Comparison of ENCODE assay signal across 1 cellular context in genomic region chr3:154334973-154335420, GRCh38.
TF ChIP-seq lines count a peak whose summit lies in the region.

No MANE protein-coding gene starts in this region.

TF ChIP-seq in GM23338, 12 proteins besides CTCF, POLR2A, EP300 and RAD21 (continued from another document):
- TF ChIP-seq, protein P1, sequence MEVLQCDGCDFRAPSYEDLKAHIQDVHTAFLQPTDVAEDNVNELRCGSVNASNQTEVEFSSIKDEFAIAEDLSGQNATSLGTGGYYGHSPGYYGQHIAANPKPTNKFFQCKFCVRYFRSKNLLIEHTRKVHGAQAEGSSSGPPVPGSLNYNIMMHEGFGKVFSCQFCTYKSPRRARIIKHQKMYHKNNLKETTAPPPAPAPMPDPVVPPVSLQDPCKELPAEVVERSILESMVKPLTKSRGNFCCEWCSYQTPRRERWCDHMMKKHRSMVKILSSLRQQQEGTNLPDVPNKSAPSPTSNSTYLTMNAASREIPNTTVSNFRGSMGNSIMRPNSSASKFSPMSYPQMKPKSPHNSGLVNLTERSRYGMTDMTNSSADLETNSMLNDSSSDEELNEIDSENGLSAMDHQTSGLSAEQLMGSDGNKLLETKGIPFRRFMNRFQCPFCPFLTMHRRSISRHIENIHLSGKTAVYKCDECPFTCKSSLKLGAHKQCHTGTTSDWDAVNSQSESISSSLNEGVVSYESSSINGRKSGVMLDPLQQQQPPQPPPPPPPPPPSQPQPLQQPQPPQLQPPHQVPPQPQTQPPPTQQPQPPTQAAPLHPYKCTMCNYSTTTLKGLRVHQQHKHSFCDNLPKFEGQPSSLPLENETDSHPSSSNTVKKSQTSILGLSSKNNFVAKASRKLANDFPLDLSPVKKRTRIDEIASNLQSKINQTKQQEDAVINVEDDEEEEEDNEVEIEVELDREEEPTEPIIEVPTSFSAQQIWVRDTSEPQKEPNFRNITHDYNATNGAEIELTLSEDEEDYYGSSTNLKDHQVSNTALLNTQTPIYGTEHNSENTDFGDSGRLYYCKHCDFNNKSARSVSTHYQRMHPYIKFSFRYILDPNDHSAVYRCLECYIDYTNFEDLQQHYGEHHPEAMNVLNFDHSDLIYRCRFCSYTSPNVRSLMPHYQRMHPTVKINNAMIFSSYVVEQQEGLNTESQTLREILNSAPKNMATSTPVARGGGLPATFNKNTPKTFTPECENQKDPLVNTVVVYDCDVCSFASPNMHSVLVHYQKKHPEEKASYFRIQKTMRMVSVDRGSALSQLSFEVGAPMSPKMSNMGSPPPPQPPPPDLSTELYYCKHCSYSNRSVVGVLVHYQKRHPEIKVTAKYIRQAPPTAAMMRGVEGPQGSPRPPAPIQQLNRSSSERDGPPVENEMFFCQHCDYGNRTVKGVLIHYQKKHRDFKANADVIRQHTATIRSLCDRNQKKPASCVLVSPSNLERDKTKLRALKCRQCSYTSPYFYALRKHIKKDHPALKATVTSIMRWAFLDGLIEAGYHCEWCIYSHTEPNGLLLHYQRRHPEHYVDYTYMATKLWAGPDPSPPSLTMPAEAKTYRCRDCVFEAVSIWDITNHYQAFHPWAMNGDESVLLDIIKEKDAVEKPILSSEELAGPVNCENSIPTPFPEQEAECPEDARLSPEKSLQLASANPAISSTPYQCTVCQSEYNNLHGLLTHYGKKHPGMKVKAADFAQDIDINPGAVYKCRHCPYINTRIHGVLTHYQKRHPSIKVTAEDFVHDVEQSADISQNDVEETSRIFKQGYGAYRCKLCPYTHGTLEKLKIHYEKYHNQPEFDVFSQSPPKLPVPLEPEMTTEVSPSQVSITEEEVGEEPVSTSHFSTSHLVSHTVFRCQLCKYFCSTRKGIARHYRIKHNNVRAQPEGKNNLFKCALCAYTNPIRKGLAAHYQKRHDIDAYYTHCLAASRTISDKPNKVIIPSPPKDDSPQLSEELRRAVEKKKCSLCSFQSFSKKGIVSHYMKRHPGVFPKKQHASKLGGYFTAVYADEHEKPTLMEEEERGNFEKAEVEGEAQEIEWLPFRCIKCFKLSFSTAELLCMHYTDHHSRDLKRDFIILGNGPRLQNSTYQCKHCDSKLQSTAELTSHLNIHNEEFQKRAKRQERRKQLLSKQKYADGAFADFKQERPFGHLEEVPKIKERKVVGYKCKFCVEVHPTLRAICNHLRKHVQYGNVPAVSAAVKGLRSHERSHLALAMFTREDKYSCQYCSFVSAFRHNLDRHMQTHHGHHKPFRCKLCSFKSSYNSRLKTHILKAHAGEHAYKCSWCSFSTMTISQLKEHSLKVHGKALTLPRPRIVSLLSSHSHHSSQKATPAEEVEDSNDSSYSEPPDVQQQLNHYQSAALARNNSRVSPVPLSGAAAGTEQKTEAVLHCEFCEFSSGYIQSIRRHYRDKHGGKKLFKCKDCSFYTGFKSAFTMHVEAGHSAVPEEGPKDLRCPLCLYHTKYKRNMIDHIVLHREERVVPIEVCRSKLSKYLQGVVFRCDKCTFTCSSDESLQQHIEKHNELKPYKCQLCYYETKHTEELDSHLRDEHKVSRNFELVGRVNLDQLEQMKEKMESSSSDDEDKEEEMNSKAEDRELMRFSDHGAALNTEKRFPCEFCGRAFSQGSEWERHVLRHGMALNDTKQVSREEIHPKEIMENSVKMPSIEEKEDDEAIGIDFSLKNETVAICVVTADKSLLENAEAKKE (CRISPR knock-in tag; IDR thresholded peaks at IDR 0.05), result no peak
- TF ChIP-seq EZH2phosphoT487 (IDR thresholded peaks at IDR 0.05; ENCODE audit: unreplicated experiment) (no peak), EZH2 (IDR thresholded peaks at IDR 0.05; ENCODE audit: low read depth, unreplicated experiment) (no peak), ZNF114 (CRISPR knock-in tag; IDR thresholded peaks at IDR 0.05) (no peak), ZNF331 (CRISPR knock-in tag; IDR thresholded peaks at IDR 0.05; ENCODE audit: low read depth) (no peak), CREB1 (CRISPR knock-in tag; IDR thresholded peaks at IDR 0.05; ENCODE audit: low read depth) (no peak)
